Comparison of ENCODE assay signal across 27 cellular contexts in genomic region chr17:67412057-67412456, GRCh38. TPM values are rescaled to one million over a fixed set of nuclear protein-coding genes. Genes with fewer than 3 reads are reported as not detected.
DNase-seq lines count a peak whose midpoint lies in the region; ATAC-seq, FAIRE-seq and TF ChIP-seq lines count a peak whose summit lies in the region.
"Had no signal": no experiment of that assay in that cellular context is flagged by ENCODE, and none has a peak within 500 bp of the region (broad histone marks: within the 10 kb centered on the region; RNA-seq: fewer than 3 reads in every experiment).

No MANE protein-coding gene starts in this region.

- H3K9me3 Mint-ChIP-seq in activated CD4-positive, alpha-beta memory T cell treated with anti-CD3 and anti-CD28 coated beads for 36 hours: peaks cover 10% of the 10 kb centered on the region
- H3K9me3 Mint-ChIP-seq in activated CD4-positive, alpha-beta memory T cell treated with anti-CD3 and anti-CD28 coated beads, Interleukin-2, amount 10 ng/mL, durations not matched to agents 7 days and 5 days: peaks cover 10% of the 10 kb centered on the region
- H3K9me3 Mint-ChIP-seq: CD14-positive monocyte had no signal

- H3K27me3 ChIP-seq in right lobe of liver: no peaks in the 10 kb centered on the region
- H3K27me3 ChIP-seq: adrenal gland, Peyer's patch had no signal

- intact Hi-C loops in activated CD4-positive, alpha-beta memory T cell treated with anti-CD3 and anti-CD28 coated beads for 36 hours (cut with micrococcal nuclease): no loop called here
- intact Hi-C loops in right lobe of liver (cut with DNase I): no loop called here
- intact Hi-C loops in head of caudate nucleus (cut with DNase I): no loop called here

- CTCF ChIA-PET in activated CD4-positive, alpha-beta memory T cell treated with anti-CD3 and anti-CD28 coated beads for 36 hours (lab: Charles Lee): no interaction called here
- CTCF ChIA-PET in activated CD4-positive, alpha-beta memory T cell treated with anti-CD3 and anti-CD28 coated beads, Interleukin-2, amount 10 ng/mL, durations not matched to agents 7 days and 5 days (lab: Charles Lee): no interaction called here
- CTCF ChIA-PET in A549 (lab: Yijun Ruan, JAX): interaction anchor here (1.2 to 2.2 kb wide), 3 partner anchors 16 to 63 kb away, joined by 3 to 10 read pairs (median 3); no protein-coding TSS in a partner anchor

- no peak for DNase-seq in activated CD4-positive, alpha-beta memory T cell treated with anti-CD3 and anti-CD28 coated beads for 36 hours
- DNase-seq in activated CD4-positive, alpha-beta memory T cell treated with anti-CD3 and anti-CD28 coated beads, Interleukin-2, amount 10 ng/mL, durations not matched to agents 7 days and 5 days: no peak
- DNase-seq in A549 (ENCODE audit: low read depth in 1 of 2, low spot score in 1 of 2) (peak in 1 of 2 experiments; percentile 28), T-helper 17 cell (no peak), right lobe of liver (peak; percentile 70 to 82 (median 82)), head of caudate nucleus (no peak), caudate nucleus (lab: John Stamatoyannopoulos, UW) (no peak)
- DNase-seq: 8988T; activated CD4-positive, alpha-beta T cell treated with anti-CD3 and anti-CD28 coated beads for 1 hour; GM23248; Karpas-422; left ventricle myocardium superior; naive B cell; NCI-H1417; NCI-H2081; NCI-H526; Peyer's patch; SIG-M5; stimulated activated CD4-positive, alpha-beta T cell treated with anti-CD3 and anti-CD28 coated beads, Interleukin-15, amount 100 ng/mL, for 24 hours; stimulated activated CD4-positive, alpha-beta T cell treated with anti-CD3 and anti-CD28 coated beads, Interleukin-4, amount 100 ng/mL, for 4 hours had no signal

- peaks cover 7% of the 10 kb centered on the region; the same call in 2 of the 3 replicates for H3K4me1 ChIP-seq in A549
- peaks cover 0 to 35% (median 8%) of the 10 kb centered on the region in 4 donors for H3K4me1 ChIP-seq in right lobe of liver
- H3K4me1 ChIP-seq: adrenal gland had no signal

- H3K27ac ChIP-seq in A549 (no peak overlapping the region), right lobe of liver (peak overlapping the region in 1 of 3 donors; percentile 12), caudate nucleus (ENCODE audit: low read depth, low read length) (no peak overlapping the region)
- H3K27ac ChIP-seq: adrenal gland, GM23248, Peyer's patch had no signal

- H3K4me3 Mint-ChIP-seq in activated CD4-positive, alpha-beta memory T cell treated with anti-CD3 and anti-CD28 coated beads for 36 hours: no peak overlapping the region
- H3K4me3 Mint-ChIP-seq in activated CD4-positive, alpha-beta memory T cell treated with anti-CD3 and anti-CD28 coated beads, Interleukin-2, amount 10 ng/mL, durations not matched to agents 7 days and 5 days: no peak overlapping the region
- no peak overlapping the region for H3K4me3 Mint-ChIP-seq in T-helper 17 cell
- H3K4me3 Mint-ChIP-seq: brain, CD14-positive monocyte, mesothelial cell of epicardium, naive B cell, type B pancreatic cell had no signal

- H3K27ac Mint-ChIP-seq in activated CD4-positive, alpha-beta memory T cell treated with anti-CD3 and anti-CD28 coated beads for 36 hours: peak overlapping the region; percentile 18
- no peak overlapping the region for H3K27ac Mint-ChIP-seq in activated CD4-positive, alpha-beta memory T cell treated with anti-CD3 and anti-CD28 coated beads, Interleukin-2, amount 10 ng/mL, durations not matched to agents 7 days and 5 days
- H3K27ac Mint-ChIP-seq in T-helper 17 cell: peak overlapping the region; percentile 76
- H3K27ac Mint-ChIP-seq: brain, mesothelial cell of epicardium, type B pancreatic cell had no signal

- H3K9me3 ChIP-seq in A549 (0 out of 3 replicates have a peak, but pooled peaks cover 3% of the 10 kb centered on the region), T-helper 17 cell (ENCODE audit: control insufficient read depth, low read length, poor library complexity, severe bottlenecking) (no peaks in the 10 kb centered on the region), right lobe of liver (no peaks in the 10 kb centered on the region)
- H3K9me3 ChIP-seq: adrenal gland, Peyer's patch had no signal

- FAIRE-seq in A549 (lab: Jason Lieb, UNC): no peak
- FAIRE-seq: islet of Langerhans had no signal

- peak overlapping the region; percentile 2; the same call in 1 of the 3 replicates for H3K4me2 ChIP-seq in A549

- POLR2A ChIA-PET in activated CD4-positive, alpha-beta memory T cell treated with anti-CD3 and anti-CD28 coated beads for 36 hours (lab: Charles Lee): no interaction called here
- POLR2A ChIA-PET in activated CD4-positive, alpha-beta memory T cell treated with anti-CD3 and anti-CD28 coated beads, Interleukin-2, amount 10 ng/mL, durations not matched to agents 7 days and 5 days (lab: Charles Lee): no interaction called here
- POLR2A ChIA-PET in A549 (lab: Yijun Ruan, JAX): no interaction called here

- no peak for TF ChIP-seq RAD21 in A549 (conservative IDR thresholded peaks at IDR 0.05 in 1 of 2, IDR thresholded peaks at IDR 0.05 in 1 of 2)

- ATAC-seq in A549: no peak
- ATAC-seq in T-helper 17 cell: no peak
- peak; percentile 61 to 78 (median 72) for ATAC-seq in right lobe of liver
- ATAC-seq in GM19397 (IDR thresholded peaks at IDR 0.05; ENCODE audit: unreplicated experiment): no peak
- ATAC-seq: left ventricle myocardium superior had no signal

- TF ChIP-seq POLR2A in A549 (IDR thresholded peaks at IDR 0.05; ENCODE audit: low read length): no peak
- no peak for TF ChIP-seq POLR2A in right lobe of liver (IDR thresholded peaks at IDR 0.05)

- H3K4me1 Mint-ChIP-seq in activated CD4-positive, alpha-beta memory T cell treated with anti-CD3 and anti-CD28 coated beads for 36 hours (ENCODE audit: low read depth): peaks cover 26% of the 10 kb centered on the region
- peaks cover 4% of the 10 kb centered on the region for H3K4me1 Mint-ChIP-seq in activated CD4-positive, alpha-beta memory T cell treated with anti-CD3 and anti-CD28 coated beads, Interleukin-2, amount 10 ng/mL, durations not matched to agents 7 days and 5 days
- H3K4me1 Mint-ChIP-seq in T-helper 17 cell: peaks cover 29% of the 10 kb centered on the region
- H3K4me1 Mint-ChIP-seq: brain, mesothelial cell of epicardium had no signal

- 32% methylated on average over 4 of the region's 4 CpGs for WGBS in A549 (ENCODE audit: missing lambda C conversion rate)
- WGBS in right lobe of liver (ENCODE audit: insufficient coverage, low coverage, low lambda C conversion rate, missing lambda C conversion rate): 26% methylated on average over 4 of the region's 4 CpGs

- TF ChIP-seq EP300 in A549 (IDR thresholded peaks at IDR 0.05): no peak

- no peaks in the 10 kb centered on the region for H3K27me3 Mint-ChIP-seq in activated CD4-positive, alpha-beta memory T cell treated with anti-CD3 and anti-CD28 coated beads for 36 hours
- no peaks in the 10 kb centered on the region for H3K27me3 Mint-ChIP-seq in activated CD4-positive, alpha-beta memory T cell treated with anti-CD3 and anti-CD28 coated beads, Interleukin-2, amount 10 ng/mL, durations not matched to agents 7 days and 5 days
- H3K27me3 Mint-ChIP-seq in T-helper 17 cell: no peaks in the 10 kb centered on the region
- H3K27me3 Mint-ChIP-seq: brain, naive B cell, type B pancreatic cell had no signal

- no peaks in the 10 kb centered on the region for H3K36me3 ChIP-seq in right lobe of liver
- H3K36me3 ChIP-seq: adrenal gland, Peyer's patch had no signal

- H3K4me3 ChIP-seq in A549 (no peak overlapping the region), right lobe of liver (no peak overlapping the region)
- H3K4me3 ChIP-seq: adrenal gland, GM23248, Peyer's patch had no signal

- H3K36me3 Mint-ChIP-seq in activated CD4-positive, alpha-beta memory T cell treated with anti-CD3 and anti-CD28 coated beads for 36 hours: peaks cover 7% of the 10 kb centered on the region
- H3K36me3 Mint-ChIP-seq in activated CD4-positive, alpha-beta memory T cell treated with anti-CD3 and anti-CD28 coated beads, Interleukin-2, amount 10 ng/mL, durations not matched to agents 7 days and 5 days (ENCODE audit: low read depth): peaks cover 9% of the 10 kb centered on the region
- H3K36me3 Mint-ChIP-seq in T-helper 17 cell (ENCODE audit: low read depth): no peaks in the 10 kb centered on the region
- H3K36me3 Mint-ChIP-seq: CD14-positive monocyte had no signal

- TF ChIP-seq CTCF in A549 (IDR thresholded peaks at IDR 0.05) (no peak), right lobe of liver (IDR thresholded peaks at IDR 0.05) (no peak)

TF ChIP-seq in A549, 52 proteins besides CTCF, POLR2A, EP300 and RAD21:
- TF ChIP-seq HOXA7 (CRISPR knock-in tag; IDR thresholded peaks at IDR 0.05) (no peak), CHD4 (IDR thresholded peaks at IDR 0.05; ENCODE audit: borderline replicate concordance) (0 out of 2 replicates have a peak, but pooled peaks have one; percentile 20), MAX (IDR thresholded peaks at IDR 0.05) (no peak), SREBF2 (IDR thresholded peaks at IDR 0.05) (no peak)

RNA-seq across cellular contexts. Expression of gene PITPNC1, which starts 35.0 kb away (rescaled TPM):
- total RNA-seq in activated CD4-positive, alpha-beta memory T cell treated with anti-CD3 and anti-CD28 coated beads for 36 hours: 10 to 100 TPM; 35.7 to 37.3 TPM
- 10 to 100 TPM; 29.1 to 31.1 TPM for total RNA-seq in activated CD4-positive, alpha-beta memory T cell treated with anti-CD3 and anti-CD28 coated beads, Interleukin-2, amount 10 ng/mL, durations not matched to agents 7 days and 5 days
- 10.8 and 11.2 TPM in 2 replicates for polyA plus RNA-seq in A549 (2011; rRNA removed)
- 2.4 and 3.1 TPM in 2 replicates for polyA plus RNA-seq in A549 (2012; cell fraction: cytosol; rRNA removed)
- polyA plus RNA-seq in A549 (2012; cell fraction: nucleus; rRNA removed): 1.2 and 1.5 TPM in 2 replicates
- 3.1 to 3.9 TPM (median 3.7 TPM) in 3 replicates for polyA plus RNA-seq in A549 (2017; fragmentation: RNase III; extraction: RNeasy Plus Mini Kit Qiagen cat#74134 plus additional on column Dnase treatment)
- polyA minus RNA-seq in A549 (2011; rRNA and poly(A)+ RNA removed): 5.5 and 10.7 TPM in 2 replicates
- total RNA-seq in T-helper 17 cell: 10 to 100 TPM; 72.9 to 82.0 TPM
- 10 to 100 TPM in 2 of 6 experiments, 1 to 10 TPM in 4; 4.7 to 13.0 (median 7.4) TPM for total RNA-seq in right lobe of liver

RNA-seq across cellular contexts. Expression of gene PSMD12, which starts 45.7 kb away (rescaled TPM):
- total RNA-seq in activated CD4-positive, alpha-beta memory T cell treated with anti-CD3 and anti-CD28 coated beads for 36 hours: 10 to 100 TPM; 94.0 to 98.6 TPM
- 10 to 100 TPM; 49.3 to 50.0 TPM for total RNA-seq in activated CD4-positive, alpha-beta memory T cell treated with anti-CD3 and anti-CD28 coated beads, Interleukin-2, amount 10 ng/mL, durations not matched to agents 7 days and 5 days
- polyA plus RNA-seq in A549 (2011; rRNA removed) (63.4 and 106 TPM in 2 replicates), A549 (2017; fragmentation: RNase III; extraction: RNeasy Plus Mini Kit Qiagen cat#74134 plus additional on column Dnase treatment) (104 to 126 TPM (median 106 TPM) in 3 replicates)
- 36.6 and 41.6 TPM in 2 replicates for polyA plus RNA-seq in A549 (2012; cell fraction: cytosol; rRNA removed)
- 15.5 and 18.5 TPM in 2 replicates for polyA plus RNA-seq in A549 (2012; cell fraction: nucleus; rRNA removed)
- 18.3 and 18.5 TPM in 2 replicates for polyA minus RNA-seq in A549 (2011; rRNA and poly(A)+ RNA removed)
- total RNA-seq in T-helper 17 cell (10 to 100 TPM; 43.4 to 53.8 TPM), right lobe of liver (10 to 100 TPM; 27.3 to 40.1 (median 31.1) TPM)

Comparison
In these comparisons a context has a peak if more than half of its experiments do, and no peak if none do; other contexts are left out.
1. DNase-seq: peak in right lobe of liver (3 of 3); none in activated CD4-positive, alpha-beta memory T cell treated with anti-CD3 and anti-CD28 coated beads for 36 hours (single experiment), activated CD4-positive, alpha-beta memory T cell treated with anti-CD3 and anti-CD28 coated beads, Interleukin-2, amount 10 ng/mL, durations not matched to agents 7 days and 5 days (single experiment), T-helper 17 cell (0 of 3), head of caudate nucleus (0 of 42) and caudate nucleus (0 of 61).
2. ATAC-seq: peak in right lobe of liver (4 of 4); none in A549 (0 of 2), T-helper 17 cell (single experiment) and GM19397 (single experiment).